Comparison of ENCODE assay signal across 9 cellular contexts in genomic region chr5:135034186-135034962, GRCh38. TPM values are rescaled to one million over a fixed set of nuclear protein-coding genes. Genes with fewer than 3 reads are reported as not detected.
DNase-seq lines count a peak whose midpoint lies in the region; ATAC-seq, FAIRE-seq and TF ChIP-seq lines count a peak whose summit lies in the region.
"Had no signal": no experiment of that assay in that cellular context is flagged by ENCODE, and none has a peak within 500 bp of the region (broad histone marks: within the 10 kb centered on the region; RNA-seq: fewer than 3 reads in every experiment).

TSS of gene PITX1 (minus strand) at chr5:135034228. CDS start at chr5:135033881, 347 bp downstream.

- H3K4me3 ChIP-seq in A549 (peak within 1 kb of the TSS; percentile 65), right cardiac atrium (ENCODE audit: low read length) (peak within 1 kb of the TSS; percentile 46), skin epidermis (peak within 1 kb of the TSS; percentile 33 to 56 (median 44))

- peak; percentile 70 to 80 for DNase-seq in A549 (ENCODE audit: low read depth in 1 of 2, low spot score in 1 of 2)
- DNase-seq in NCI-H460 (ENCODE audit: extremely low read depth, low read depth), result peak; percentile 65
- DNase-seq in activated naive CD4-positive, alpha-beta T cell treated with Interleukin-2 at 50 U/mL for 16 hours, result peak; percentile 20
- DNase-seq in right cardiac atrium, result peak in 1 of 3 donors; percentile 41

- peak in 1 of 2 experiments; percentile 20; a peak in 1 of 5 replicates for TF ChIP-seq RAD21 in A549 (conservative IDR thresholded peaks at IDR 0.05 in 1 of 2, IDR thresholded peaks at IDR 0.05 in 1 of 2)

- peak within 1 kb of the TSS; percentile 89 to 96 for H3K27ac ChIP-seq in A549
- H3K27ac ChIP-seq in right cardiac atrium (ENCODE audit: low read length), result no peak within 1 kb of the TSS
- H3K27ac ChIP-seq in skin epidermis, result peak within 1 kb of the TSS in 18 of 21 experiments; percentile 5 to 83 (median 46)

- H3K27me3 ChIP-seq in right cardiac atrium (ENCODE audit: control insufficient read depth, insufficient read depth), result no peaks in the 10 kb centered on the region

- no peak for TF ChIP-seq EP300 in A549 (IDR thresholded peaks at IDR 0.05)

- TF ChIP-seq POLR2A in A549 (IDR thresholded peaks at IDR 0.05; ENCODE audit: low read length), result peak; percentile 4; the same call in 1 of the 2 replicates

- peak within 1 kb of the TSS; percentile 73 for H3K4me2 ChIP-seq in A549

- 31% methylated on average over 15 of the region's 71 CpGs for WGBS in A549 (ENCODE audit: missing lambda C conversion rate)
- 9% methylated on average over 67 of the region's 71 CpGs for WGBS in right cardiac atrium

- intact Hi-C loops in right cardiac atrium (cut with DNase I), result no loop called here

- H3K4me1 ChIP-seq in A549 (peaks cover 13% of the 10 kb centered on the region), right cardiac atrium (ENCODE audit: control insufficient read depth, insufficient read depth, low read length) (peaks cover 2% of the 10 kb centered on the region)

- peak; percentile 64 to 68 for ATAC-seq in A549
- ATAC-seq in GM18511 (IDR thresholded peaks at IDR 0.05; ENCODE audit: unreplicated experiment), result peak; percentile 39
- ATAC-seq in right cardiac atrium, result no peak
- no peak for ATAC-seq in GM19351 (IDR thresholded peaks at IDR 0.05; ENCODE audit: unreplicated experiment)
- no peak for ATAC-seq in GM21526 (IDR thresholded peaks at IDR 0.05; ENCODE audit: low FRiP score, unreplicated experiment)

- POLR2A ChIA-PET in A549 (lab: Yijun Ruan, JAX), result interaction anchor here (1.3 kb wide), 2 partner anchors 107 kb away, joined by 4 read pairs; no protein-coding TSS in a partner anchor

- CTCF ChIA-PET in A549 (lab: Yijun Ruan, JAX), result interaction anchor here (0.7 to 2.9 kb wide), 5 partner anchors 10 to 304 kb away, joined by 3 to 9 read pairs (median 5); no protein-coding TSS in a partner anchor

- H3K9me3 ChIP-seq in A549 (no peaks in the 10 kb centered on the region), right cardiac atrium (ENCODE audit: control insufficient read depth, low read length) (no peaks in the 10 kb centered on the region)

- FAIRE-seq in A549 (lab: Jason Lieb, UNC), result no peak

- no peak for TF ChIP-seq CTCF in A549 (IDR thresholded peaks at IDR 0.05)

TF ChIP-seq in A549, 52 proteins besides CTCF, POLR2A, EP300 and RAD21:
- no peak for TF ChIP-seq MAZ (IDR thresholded peaks at IDR 0.05; ENCODE audit: borderline replicate concordance, low read depth, low read length)
- TF ChIP-seq E2F6 (IDR thresholded peaks at IDR 0.05; ENCODE audit: borderline replicate concordance, low read depth), result peak; percentile 86
- peak in 1 of 2 experiments; percentile 41; a peak in 1 of 5 replicates for TF ChIP-seq JUN (IDR thresholded peaks at IDR 0.05)
- TF ChIP-seq CHD4 (IDR thresholded peaks at IDR 0.05; ENCODE audit: borderline replicate concordance), result no peak
- peak; percentile 68; the same call in 1 of the 2 replicates for TF ChIP-seq RNF2 (IDR thresholded peaks at IDR 0.05; ENCODE audit: borderline replicate concordance, low read depth)
- TF ChIP-seq MAX (IDR thresholded peaks at IDR 0.05), result peak; percentile 81
- TF ChIP-seq HOXB13 (CRISPR knock-in tag; IDR thresholded peaks at IDR 0.05; ENCODE audit: low read depth), result no peak
- TF ChIP-seq ZFP36 (IDR thresholded peaks at IDR 0.05; ENCODE audit: borderline replicate concordance, partially characterized antibody), result no peak

RNA-seq across cellular contexts. Expression of gene PITX1, which starts in this region (rescaled TPM):
- polyA plus RNA-seq in A549 (2011; rRNA removed) (9.7 and 11.1 TPM in 2 replicates), A549 (2017; fragmentation: RNase III; extraction: RNeasy Plus Mini Kit Qiagen cat#74134 plus additional on column Dnase treatment) (15.8 to 17.1 TPM (median 16.7 TPM) in 3 replicates), right cardiac atrium (0.02 TPM)
- 25.5 and 35.0 TPM in 2 replicates for polyA plus RNA-seq in A549 (2012; cell fraction: cytosol; rRNA removed)
- polyA plus RNA-seq in A549 (2012; cell fraction: nucleus; rRNA removed), result 20.7 and 41.2 TPM in 2 replicates
- polyA minus RNA-seq in A549 (2011; rRNA and poly(A)+ RNA removed), result 3.9 and 4.9 TPM in 2 replicates
- total RNA-seq in NCI-H460 (2014; rRNA removed; shearing (Covaris generic)), result 45.3 and 61.7 TPM in 2 replicates
- polyA plus RNA-seq in NCI-H460 (2014; cell fraction: nucleus; rRNA removed), result 57.7 and 78.4 TPM in 2 replicates
- under 1 TPM in 1 of 4 donors, not detected in 3; 0.18 TPM for total RNA-seq in right cardiac atrium
- total RNA-seq: liver had no signal

Comparison
In these comparisons a context has a peak if more than half of its experiments do, and no peak if none do; other contexts are left out.
1. RNA of gene PITX1 (total RNA-seq): 45.3 to 61.7 TPM in NCI-H460; 0.18 TPM in right cardiac atrium; every median in the first group is over 10 times any median in the second.
2. RNA of gene PITX1 (polyA plus RNA-seq): 9.7 to 41.2 TPM in A549; 0.02 TPM in right cardiac atrium (single experiment); every median in the first group is over 10 times any median in the second.
3. ATAC-seq: peak in A549 (2 of 2) and GM18511 (single experiment); none in right cardiac atrium (0 of 2), GM19351 (single experiment) and GM21526 (single experiment).
4. Peak in every context shown above with its lines, with median percentiles within 50 percentile points of each other: H3K4me3 ChIP-seq.